1 cellular context compared by ENCODE assay signal in genomic region chr2:20615466-20616241, GRCh38.
A peak's percentile ranks its signal among the peaks of the same experiment; 100 is the strongest.
TF ChIP-seq lines count a peak whose summit lies in the region.

No MANE protein-coding gene starts in this region.

TF ChIP-seq in HepG2, 621 proteins besides CTCF, POLR2A, EP300 and RAD21 (continued from another document and continues in another):
- TF ChIP-seq CREB3 (CRISPR knock-in tag; IDR thresholded peaks at IDR 0.05), result 0 out of 2 replicates have a peak, but pooled peaks have one; percentile 36
- peak; percentile 71; the same call in 1 of the 2 replicates for TF ChIP-seq RCOR2 (CRISPR knock-in tag; IDR thresholded peaks at IDR 0.05)
- no peak for TF ChIP-seq MYPOP (CRISPR knock-in tag; IDR thresholded peaks at IDR 0.05)
- TF ChIP-seq PAXIP1 (CRISPR knock-in tag; conservative IDR thresholded peaks at IDR 0.05), result peak; percentile 75
- peak; percentile 77 for TF ChIP-seq KDM6A (CRISPR knock-in tag; IDR thresholded peaks at IDR 0.05; ENCODE audit: low read depth)
- 0 out of 2 replicates have a peak, but pooled peaks have one; percentile 21 for TF ChIP-seq FOSL2 (CRISPR knock-in tag; IDR thresholded peaks at IDR 0.05)
- no peak for TF ChIP-seq TCF12 (IDR thresholded peaks at IDR 0.05)
- TF ChIP-seq TCF12 (CRISPR knock-in tag; IDR thresholded peaks at IDR 0.05), result 0 out of 2 replicates have a peak, but pooled peaks have one; percentile 53
- TF ChIP-seq CREBL2 (CRISPR knock-in tag; IDR thresholded peaks at IDR 0.05; ENCODE audit: borderline replicate concordance), result 0 out of 2 replicates have a peak, but pooled peaks have one; percentile 51
- 0 out of 2 replicates have a peak, but pooled peaks have one; percentile 65 for TF ChIP-seq ZNF235 (CRISPR knock-in tag; IDR thresholded peaks at IDR 0.05; ENCODE audit: borderline replicate concordance)
- peak; percentile 62 for TF ChIP-seq SALL1 (CRISPR knock-in tag; IDR thresholded peaks at IDR 0.05)
- peak; percentile 45; the same call in 1 of the 2 replicates for TF ChIP-seq MLX (CRISPR knock-in tag; IDR thresholded peaks at IDR 0.05)
- peak; percentile 50; the same call in 1 of the 2 replicates for TF ChIP-seq ZNF784 (CRISPR knock-in tag; IDR thresholded peaks at IDR 0.05; ENCODE audit: borderline replicate concordance)
- peak; percentile 35; the same call in 1 of the 2 replicates for TF ChIP-seq IRF2 (CRISPR knock-in tag; IDR thresholded peaks at IDR 0.05)
- TF ChIP-seq PHF21A (CRISPR knock-in tag; IDR thresholded peaks at IDR 0.05), result peak; percentile 94
- TF ChIP-seq CEBPG (CRISPR knock-in tag; IDR thresholded peaks at IDR 0.05), result peak; percentile 38; the same call in 1 of the 2 replicates
- TF ChIP-seq ZNF382 (CRISPR knock-in tag; IDR thresholded peaks at IDR 0.05; ENCODE audit: borderline replicate concordance), result no peak
- no peak for TF ChIP-seq FOXJ3 (CRISPR knock-in tag; IDR thresholded peaks at IDR 0.05; ENCODE audit: borderline replicate concordance)
- TF ChIP-seq MTF1 (CRISPR knock-in tag; IDR thresholded peaks at IDR 0.05), result no peak
- TF ChIP-seq CENPBD1 (CRISPR knock-in tag; IDR thresholded peaks at IDR 0.05; ENCODE audit: borderline replicate concordance, low read depth), result no peak
- TF ChIP-seq RELA (CRISPR knock-in tag; IDR thresholded peaks at IDR 0.05), result no peak
- peak; percentile 46; the same call in 1 of the 2 replicates for TF ChIP-seq SAP130 (CRISPR knock-in tag; IDR thresholded peaks at IDR 0.05; ENCODE audit: low read depth)
- peak; percentile 79; the same call in 1 of the 2 replicates for TF ChIP-seq HIC2 (CRISPR knock-in tag; IDR thresholded peaks at IDR 0.05; ENCODE audit: low read depth)
- TF ChIP-seq ZNF547 (CRISPR knock-in tag; IDR thresholded peaks at IDR 0.05), result 0 out of 2 replicates have a peak, but pooled peaks have one; percentile 80
- TF ChIP-seq ZNF136 (CRISPR knock-in tag; IDR thresholded peaks at IDR 0.05; ENCODE audit: low read depth), result 0 out of 2 replicates have a peak, but pooled peaks have one; percentile 25
- no peak for TF ChIP-seq KIAA2018 (CRISPR knock-in tag; IDR thresholded peaks at IDR 0.05; ENCODE audit: borderline replicate concordance)
- no peak for TF ChIP-seq ZNF513 (CRISPR knock-in tag; conservative IDR thresholded peaks at IDR 0.05)
- TF ChIP-seq UBTF (CRISPR knock-in tag; IDR thresholded peaks at IDR 0.05), result no peak
- 0 out of 2 replicates have a peak, but pooled peaks have one; percentile 59 for TF ChIP-seq ZSCAN9 (CRISPR knock-in tag; IDR thresholded peaks at IDR 0.05; ENCODE audit: borderline replicate concordance)
- TF ChIP-seq ZNF292 (CRISPR knock-in tag; IDR thresholded peaks at IDR 0.05; ENCODE audit: borderline replicate concordance, low read depth), result no peak
